ENCODE assay signal across 30 cellular contexts in genomic region chr2:152509772-152510491, GRCh38.
"Had no signal": no experiment of that assay in that cellular context is flagged by ENCODE, and none has a peak within 500 bp of the region (broad histone marks: within the 10 kb centered on the region; RNA-seq: fewer than 3 reads in every experiment).

No MANE protein-coding gene starts in this region.

- H3K4me3 ChIP-seq: ascending aorta, breast epithelium, cardiac muscle cell, colonic mucosa, esophagus muscularis mucosa, gastrocnemius medialis, heart left ventricle had no signal

- H3K4me1 Mint-ChIP-seq: activated naive CD8-positive, alpha-beta T cell treated with anti-CD3 and anti-CD28 coated beads, Interleukin-2, amount 10 ng/mL, durations not matched to agents 7 days and 5 days had no signal

- H3K27me3 ChIP-seq: ascending aorta, breast epithelium, cardiac muscle cell, colonic mucosa, esophagus muscularis mucosa, foreskin keratinocyte, gastrocnemius medialis, heart left ventricle had no signal

- H3K9me3 ChIP-seq: ascending aorta, breast epithelium, colonic mucosa, esophagus muscularis mucosa, gastrocnemius medialis, heart left ventricle had no signal

- H3K27me3 Mint-ChIP-seq: activated CD4-positive, alpha-beta memory T cell treated with anti-CD3 and anti-CD28 coated beads, Interleukin-2, amount 10 ng/mL, durations not matched to agents 7 days and 5 days; activated naive CD4-positive, alpha-beta T cell treated with anti-CD3 and anti-CD28 coated beads, Interleukin-2, amount 10 ng/mL, durations not matched to agents 7 days and 5 days; brain had no signal

- H3K36me3 ChIP-seq: ascending aorta, breast epithelium, cardiac muscle cell, colonic mucosa, esophagus muscularis mucosa, gastrocnemius medialis, heart left ventricle had no signal

- H3K27ac ChIP-seq: ascending aorta, breast epithelium, cardiac muscle cell, colonic mucosa, esophagus muscularis mucosa, foreskin keratinocyte, gastrocnemius medialis, heart left ventricle had no signal

- H3K4me3 Mint-ChIP-seq: activated CD4-positive, alpha-beta memory T cell treated with anti-CD3 and anti-CD28 coated beads, Interleukin-2, amount 10 ng/mL, durations not matched to agents 7 days and 5 days; activated CD4-positive, alpha-beta T cell treated with anti-CD3 and anti-CD28 coated beads, Interleukin-2, amount 10 ng/mL, durations not matched to agents 7 days and 5 days; activated naive CD4-positive, alpha-beta T cell treated with anti-CD3 and anti-CD28 coated beads, Interleukin-2, amount 10 ng/mL, durations not matched to agents 7 days and 5 days; activated naive CD8-positive, alpha-beta T cell treated with anti-CD3 and anti-CD28 coated beads, Interleukin-2, amount 10 ng/mL, durations not matched to agents 7 days and 5 days; activated T-cell treated with anti-CD3 and anti-CD28 coated beads, Interleukin-2, amount 50 U/mL, for 24 hours; activated T-cell treated with anti-CD3 and anti-CD28 coated beads, Interleukin-2, amount 50 U/mL, for 72 hours; brain; effector memory CD8-positive, alpha-beta T cell had no signal

- H3K36me3 Mint-ChIP-seq: activated naive CD4-positive, alpha-beta T cell treated with anti-CD3 and anti-CD28 coated beads, Interleukin-2, amount 10 ng/mL, durations not matched to agents 7 days and 5 days; activated naive CD4-positive, alpha-beta T cell treated with anti-CD3 and anti-CD28 coated beads, Interleukin-2, amount 50 U/mL, for 72 hours; activated naive CD8-positive, alpha-beta T cell treated with anti-CD3 and anti-CD28 coated beads, Interleukin-2, amount 10 ng/mL, durations not matched to agents 7 days and 5 days had no signal

- H3K9me3 Mint-ChIP-seq: activated CD4-positive, alpha-beta memory T cell treated with anti-CD3 and anti-CD28 coated beads, Interleukin-2, amount 10 ng/mL, durations not matched to agents 7 days and 5 days; activated CD4-positive, alpha-beta T cell treated with anti-CD3 and anti-CD28 coated beads, Interleukin-2, amount 10 ng/mL, durations not matched to agents 7 days and 5 days; activated naive CD4-positive, alpha-beta T cell treated with anti-CD3 and anti-CD28 coated beads, Interleukin-2, amount 10 ng/mL, durations not matched to agents 7 days and 5 days; activated naive CD4-positive, alpha-beta T cell treated with anti-CD3 and anti-CD28 coated beads, Interleukin-2, amount 50 U/mL, for 72 hours; activated T-cell treated with anti-CD3 and anti-CD28 coated beads, Interleukin-2, amount 50 U/mL, for 24 hours; activated T-cell treated with anti-CD3 and anti-CD28 coated beads, Interleukin-2, amount 50 U/mL, for 72 hours; effector memory CD8-positive, alpha-beta T cell had no signal

- DNase-seq: activated CD4-positive, alpha-beta memory T cell treated with anti-CD3 and anti-CD28 coated beads, Interleukin-2, amount 10 ng/mL, durations not matched to agents 7 days and 5 days; activated CD4-positive, alpha-beta T cell treated with anti-CD3 and anti-CD28 coated beads for 1 hour; activated CD4-positive, alpha-beta T cell treated with anti-CD3 and anti-CD28 coated beads for 4 hours; activated CD4-positive, alpha-beta T cell treated with anti-CD3 and anti-CD28 coated beads, Interleukin-2, amount 10 ng/mL, durations not matched to agents 7 days and 5 days; activated CD4-positive, alpha-beta T cell treated with anti-CD3 and anti-CD28 coated beads, Interleukin-2, amount 50 U/mL, for 4 hours; activated CD8-positive, alpha-beta memory T cell treated with anti-CD3 and anti-CD28 coated beads, Interleukin-2, amount 50 U/mL, for 48 hours; activated gamma-delta T cell; activated naive CD4-positive, alpha-beta T cell; activated naive CD4-positive, alpha-beta T cell treated with anti-CD3 and anti-CD28 coated beads, Interleukin-2, amount 10 ng/mL, durations not matched to agents 7 days and 5 days; activated naive CD8-positive, alpha-beta T cell treated with anti-CD3 and anti-CD28 coated beads, Interleukin-2, amount 10 ng/mL, durations not matched to agents 7 days and 5 days; activated T-cell treated with anti-CD3 and anti-CD28 coated beads for 4 hours; activated T-cell treated with anti-CD3 and anti-CD28 coated beads, Interleukin-2, amount 50 U/mL, for 24 hours; activated T-cell treated with anti-CD3 and anti-CD28 coated beads, Interleukin-2, amount 50 U/mL, for 72 hours; central memory CD4-positive, alpha-beta T cell; cerebellar nuclear complex; colonic mucosa; effector CD4-positive, alpha-beta T cell; effector memory CD8-positive, alpha-beta T cell; erythroblast; foreskin keratinocyte; gastrocnemius medialis; glutamatergic neuron; heart left ventricle; T-helper 2 cell had no signal

- H3K27ac Mint-ChIP-seq: activated CD4-positive, alpha-beta memory T cell treated with anti-CD3 and anti-CD28 coated beads, Interleukin-2, amount 10 ng/mL, durations not matched to agents 7 days and 5 days; activated CD4-positive, alpha-beta T cell treated with anti-CD3 and anti-CD28 coated beads, Interleukin-2, amount 10 ng/mL, durations not matched to agents 7 days and 5 days; activated naive CD4-positive, alpha-beta T cell treated with anti-CD3 and anti-CD28 coated beads, Interleukin-2, amount 10 ng/mL, durations not matched to agents 7 days and 5 days; activated naive CD4-positive, alpha-beta T cell treated with anti-CD3 and anti-CD28 coated beads, Interleukin-2, amount 50 U/mL, for 72 hours; activated naive CD8-positive, alpha-beta T cell treated with anti-CD3 and anti-CD28 coated beads, Interleukin-2, amount 10 ng/mL, durations not matched to agents 7 days and 5 days; activated T-cell treated with anti-CD3 and anti-CD28 coated beads, Interleukin-2, amount 50 U/mL, for 24 hours; activated T-cell treated with anti-CD3 and anti-CD28 coated beads, Interleukin-2, amount 50 U/mL, for 72 hours; brain; effector memory CD8-positive, alpha-beta T cell had no signal

- ATAC-seq: activated naive CD4-positive, alpha-beta T cell treated with anti-CD3 and anti-CD28 coated beads, Interleukin-2, amount 50 U/mL, for 72 hours; activated T-cell treated with anti-CD3 and anti-CD28 coated beads, Interleukin-2, amount 50 U/mL, for 72 hours; effector memory CD8-positive, alpha-beta T cell; foreskin keratinocyte; gastrocnemius medialis; heart left ventricle had no signal

- H3K4me1 ChIP-seq: breast epithelium, colonic mucosa had no signal
